Comparison of ENCODE assay signal across 14 cellular contexts in the genomic region with DNA sequence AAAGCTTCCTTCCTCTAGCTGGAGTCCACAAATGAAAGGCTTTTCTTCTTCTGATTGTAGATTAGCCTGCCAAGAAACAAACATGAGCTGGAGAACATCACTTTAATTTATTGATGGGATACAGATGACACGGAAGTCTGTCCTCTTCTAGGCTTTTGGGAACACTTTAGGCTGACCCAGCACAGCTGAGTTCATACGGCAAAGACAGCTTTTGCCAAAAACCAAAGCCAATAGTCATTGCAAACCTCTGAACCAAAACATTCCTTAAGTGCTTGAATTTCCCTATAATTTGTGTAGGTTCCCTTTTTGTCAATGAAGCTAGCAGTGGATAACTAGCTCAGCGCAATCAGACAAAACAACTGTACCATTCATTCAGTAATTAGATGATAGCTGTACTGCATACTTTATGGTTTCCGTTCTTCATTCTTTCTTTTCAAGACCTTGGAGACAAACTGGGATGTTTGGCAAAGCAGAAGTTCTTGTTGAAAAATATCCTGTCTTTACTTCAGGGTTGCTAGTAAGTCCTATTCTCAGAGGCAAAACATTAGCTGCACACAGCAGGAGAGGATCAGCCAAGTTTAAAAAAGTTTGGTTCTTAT.
A peak's percentile ranks its signal among the peaks of the same experiment; 100 is the strongest.
DNase-seq lines count a peak whose midpoint lies in the region; ATAC-seq and TF ChIP-seq lines count a peak whose summit lies in the region.
"Had no signal": no experiment of that assay in that cellular context is flagged by ENCODE, and none has a peak within 500 bp of the region (broad histone marks: within the 10 kb centered on the region; RNA-seq: fewer than 3 reads in every experiment).

No MANE protein-coding gene starts in this region.

- intact Hi-C loops in lower lobe of right lung (cut with DNase I): no loop called here
- intact Hi-C loops in testis (cut with DNase I; ENCODE audit: low total_unique reads): no loop called here
- intact Hi-C loops in activated CD4-positive, alpha-beta T cell treated with anti-CD3 and anti-CD28 coated beads for 36 hours (cut with DNase I, micrococcal nuclease): no loop called here

- no peak for TF ChIP-seq POLR2A in testis (IDR thresholded peaks at IDR 0.05)

- no peaks in the 10 kb centered on the region for H3K36me3 Mint-ChIP-seq in activated CD4-positive, alpha-beta T cell treated with anti-CD3 and anti-CD28 coated beads for 36 hours (ENCODE audit: low read depth)
- H3K36me3 Mint-ChIP-seq in activated T-cell treated with anti-CD3 and anti-CD28 coated beads, Interleukin-2, amount 50 U/mL, for 24 hours (ENCODE audit: low read depth): no peaks in the 10 kb centered on the region
- H3K36me3 Mint-ChIP-seq: CD8-positive, alpha-beta memory T cell; neural progenitor cell had no signal

- POLR2A ChIA-PET in activated CD4-positive, alpha-beta T cell treated with anti-CD3 and anti-CD28 coated beads for 36 hours (lab: Charles Lee): interaction anchor here (0.6 kb wide), 1 partner anchor 97 kb away, joined by 6 read pairs; no protein-coding TSS in a partner anchor

- H3K4me1 ChIP-seq in lower lobe of right lung (no peaks in the 10 kb centered on the region), testis (no peaks in the 10 kb centered on the region)

- no peaks in the 10 kb centered on the region for H3K4me1 Mint-ChIP-seq in activated CD4-positive, alpha-beta T cell treated with anti-CD3 and anti-CD28 coated beads for 36 hours
- no peaks in the 10 kb centered on the region for H3K4me1 Mint-ChIP-seq in activated T-cell treated with anti-CD3 and anti-CD28 coated beads, Interleukin-2, amount 50 U/mL, for 24 hours (ENCODE audit: low read depth)
- H3K4me1 Mint-ChIP-seq: CD8-positive, alpha-beta memory T cell had no signal

- H3K4me3 ChIP-seq in choroid plexus epithelial cell (ENCODE audit: low read depth, low read length) (no peak overlapping the region), lower lobe of right lung (no peak overlapping the region), testis (no peak overlapping the region)
- H3K4me3 ChIP-seq: neural progenitor cell had no signal

- peak in 1 of 2 donors; percentile 49 for ATAC-seq in lower lobe of right lung
- no peak for ATAC-seq in GM19023 (IDR thresholded peaks at IDR 0.05; ENCODE audit: unreplicated experiment)
- no peak for ATAC-seq in activated CD4-positive, alpha-beta T cell treated with anti-CD3 and anti-CD28 coated beads for 36 hours
- ATAC-seq in HG02885 (IDR thresholded peaks at IDR 0.05; ENCODE audit: poor library complexity, unreplicated experiment): no peak

- H3K36me3 ChIP-seq in lower lobe of right lung: no peaks in the 10 kb centered on the region
- no peaks in the 10 kb centered on the region for H3K36me3 ChIP-seq in testis (ENCODE audit: low read depth, missing control alignments)
- H3K36me3 ChIP-seq: neural progenitor cell had no signal

- no peaks in the 10 kb centered on the region for H3K27me3 ChIP-seq in lower lobe of right lung (ENCODE audit: low read depth)
- no peaks in the 10 kb centered on the region for H3K27me3 ChIP-seq in testis
- H3K27me3 ChIP-seq: neural progenitor cell had no signal

- peak; percentile 17 for DNase-seq in HCEC 1CT
- DNase-seq in choroid plexus epithelial cell (ENCODE audit: low read depth): peak; percentile 68
- no peak for DNase-seq in lower lobe of right lung
- DNase-seq in testis: peak; percentile 18
- DNase-seq in activated CD4-positive, alpha-beta T cell treated with anti-CD3 and anti-CD28 coated beads for 36 hours: no peak
- no peak for DNase-seq in activated T-cell treated with anti-CD3 and anti-CD28 coated beads, Interleukin-2, amount 50 U/mL, for 24 hours
- DNase-seq: activated CD4-positive, CD25-positive, alpha-beta regulatory T cell; activated T-cell treated with anti-CD3 and anti-CD28 coated beads for 4 hours; CD8-positive, alpha-beta memory T cell; endodermal cell; NCI-H1417 had no signal

- 34 to 46% methylated on average over 4 of the region's 4 CpGs for WGBS in testis, 2 donors

- no peak for TF ChIP-seq CTCF in choroid plexus epithelial cell (conservative IDR thresholded peaks at IDR 0.05; ENCODE audit: low read depth, low read length)
- TF ChIP-seq CTCF in lower lobe of right lung (IDR thresholded peaks at IDR 0.05): no peak
- no peak for TF ChIP-seq CTCF in testis (IDR thresholded peaks at IDR 0.05)

- peak overlapping the region; percentile 27 for H3K27ac ChIP-seq in lower lobe of right lung
- H3K27ac ChIP-seq in testis: no peak overlapping the region
- H3K27ac ChIP-seq: neural progenitor cell had no signal

- CTCF ChIA-PET in activated CD4-positive, alpha-beta T cell treated with anti-CD3 and anti-CD28 coated beads for 36 hours (lab: Charles Lee): no interaction called here

- H3K9me3 ChIP-seq in lower lobe of right lung (no peaks in the 10 kb centered on the region), testis (no peaks in the 10 kb centered on the region)

- peaks cover 2% of the 10 kb centered on the region for H3K9me3 Mint-ChIP-seq in activated CD4-positive, alpha-beta T cell treated with anti-CD3 and anti-CD28 coated beads for 36 hours (ENCODE audit: low read depth)
- no peaks in the 10 kb centered on the region for H3K9me3 Mint-ChIP-seq in activated T-cell treated with anti-CD3 and anti-CD28 coated beads, Interleukin-2, amount 50 U/mL, for 24 hours
- H3K9me3 Mint-ChIP-seq: CD8-positive, alpha-beta memory T cell; endodermal cell had no signal

- no peak overlapping the region for H3K4me3 Mint-ChIP-seq in activated CD4-positive, alpha-beta T cell treated with anti-CD3 and anti-CD28 coated beads for 36 hours
- H3K4me3 Mint-ChIP-seq in activated T-cell treated with anti-CD3 and anti-CD28 coated beads, Interleukin-2, amount 50 U/mL, for 24 hours: no peak overlapping the region
- H3K4me3 Mint-ChIP-seq: CD8-positive, alpha-beta memory T cell; endodermal cell; neural progenitor cell had no signal

- H3K27ac Mint-ChIP-seq in activated CD4-positive, alpha-beta T cell treated with anti-CD3 and anti-CD28 coated beads for 36 hours: no peak overlapping the region
- no peak overlapping the region for H3K27ac Mint-ChIP-seq in activated T-cell treated with anti-CD3 and anti-CD28 coated beads, Interleukin-2, amount 50 U/mL, for 24 hours
- H3K27ac Mint-ChIP-seq: CD8-positive, alpha-beta memory T cell; endodermal cell; neural progenitor cell had no signal

- H3K27me3 Mint-ChIP-seq in activated CD4-positive, alpha-beta T cell treated with anti-CD3 and anti-CD28 coated beads for 36 hours: no peaks in the 10 kb centered on the region
- no peaks in the 10 kb centered on the region for H3K27me3 Mint-ChIP-seq in activated T-cell treated with anti-CD3 and anti-CD28 coated beads, Interleukin-2, amount 50 U/mL, for 24 hours
- H3K27me3 Mint-ChIP-seq: CD8-positive, alpha-beta memory T cell had no signal

Comparison
In these comparisons a context has a peak if more than half of its experiments do, and no peak if none do; other contexts are left out.
1. DNase-seq: peak in HCEC 1CT (single experiment), choroid plexus epithelial cell (single experiment) and testis (single experiment); none in lower lobe of right lung (single experiment), activated CD4-positive, alpha-beta T cell treated with anti-CD3 and anti-CD28 coated beads for 36 hours (single experiment) and activated T-cell treated with anti-CD3 and anti-CD28 coated beads, Interleukin-2, amount 50 U/mL, for 24 hours (single experiment).